In genomic region chr1:66532798-66533783, GRCh38 we compare ENCODE assay signal across 8 cellular contexts. TPM values are rescaled to one million over a fixed set of nuclear protein-coding genes. Genes with fewer than 3 reads are reported as not detected.
DNase-seq lines count a peak whose midpoint lies in the region; ATAC-seq and TF ChIP-seq lines count a peak whose summit lies in the region.

No MANE protein-coding gene starts in this region.

- WGBS in ectodermal cell, 2 experiments: 7% methylated on average over 48 to 50 of the region's 50 CpGs
- 5% methylated on average over 46 to 47 of the region's 50 CpGs for WGBS in lower leg skin, 2 donors

- H3K9ac ChIP-seq in subcutaneous abdominal adipose tissue (ENCODE audit: low read length in 5 of 5): peak overlapping the region in 3 of 5 donors; percentile 13 to 38 (median 22)

- peak overlapping the region in 3 of 4 donors; percentile 17 to 79 (median 18) for H3K27ac ChIP-seq in Peyer's patch
- H3K27ac ChIP-seq in ectodermal cell (ENCODE audit: insufficient read depth, low read depth, low read length, poor library complexity, severe bottlenecking): no peak overlapping the region
- H3K27ac ChIP-seq in subcutaneous abdominal adipose tissue (ENCODE audit: low read depth, low read length): peak overlapping the region; percentile 20

- no peaks in the 10 kb centered on the region for H3K27me3 ChIP-seq in Peyer's patch
- peaks cover 29% of the 10 kb centered on the region for H3K27me3 ChIP-seq in ectodermal cell (ENCODE audit: control insufficient read depth, insufficient read depth, low read length, poor library complexity, severe bottlenecking)
- peaks cover 5 to 15% (median 10%) of the 10 kb centered on the region in 5 donors for H3K27me3 ChIP-seq in subcutaneous abdominal adipose tissue (ENCODE audit: control insufficient read depth in 5 of 5, insufficient read depth in 4 of 5, low read length in 5 of 5)

- peak; percentile 69 for DNase-seq in GM04503 (ENCODE audit: low read depth)
- no peak for DNase-seq in Peyer's patch
- DNase-seq in lower leg skin (ENCODE audit: low spot score in 2 of 2): peak in 1 of 2 donors; percentile 86
- no peak for DNase-seq in LoVo (ENCODE audit: low spot score)
- no peak for DNase-seq in ecto neural progenitor cell (ENCODE audit: low spot score)

- H3K36me3 ChIP-seq in Peyer's patch: no peaks in the 10 kb centered on the region
- H3K36me3 ChIP-seq in ectodermal cell (ENCODE audit: control insufficient read depth, insufficient read depth, low read length): no peaks in the 10 kb centered on the region
- no peaks in the 10 kb centered on the region for H3K36me3 ChIP-seq in subcutaneous abdominal adipose tissue (ENCODE audit: control insufficient read depth in 5 of 5, insufficient read depth in 5 of 5, low read length in 5 of 5)

- intact Hi-C loops in lower leg skin (cut with DNase I; ENCODE audit: low total_unique reads): no loop called here

- no peak for TF ChIP-seq POLR2A in Peyer's patch (IDR thresholded peaks at IDR 0.05)
- TF ChIP-seq POLR2A in lower leg skin (IDR thresholded peaks at IDR 0.05): no peak

- H3K4me1 ChIP-seq in Peyer's patch (peaks cover 0 to 10% (median 0%) of the 10 kb centered on the region in 4 donors), ectodermal cell (ENCODE audit: control insufficient read depth, insufficient read depth, low read length) (no peaks in the 10 kb centered on the region), subcutaneous abdominal adipose tissue (ENCODE audit: control insufficient read depth in 5 of 5, insufficient read depth in 5 of 5, low read length in 5 of 5) (peaks cover 0 to 17% (median 16%) of the 10 kb centered on the region in 5 donors)

- TF ChIP-seq CTCF in Peyer's patch (IDR thresholded peaks at IDR 0.05) (no peak), lower leg skin (IDR thresholded peaks at IDR 0.05) (no peak)

- ATAC-seq in GM19452 (IDR thresholded peaks at IDR 0.05; ENCODE audit: unreplicated experiment): no peak

- H3K4me3 ChIP-seq in Peyer's patch (peak overlapping the region; percentile 17 to 48 (median 26)), ectodermal cell (ENCODE audit: insufficient read depth, low read depth, low read length) (peak overlapping the region; percentile 51), lower leg skin (ENCODE audit: low read depth, poor library complexity, severe bottlenecking) (peak overlapping the region; percentile 29), subcutaneous abdominal adipose tissue (ENCODE audit: low read depth in 1 of 5, low read length in 5 of 5) (peak overlapping the region; percentile 35 to 66 (median 60))

- H3K9me3 ChIP-seq in Peyer's patch (no peaks in the 10 kb centered on the region), ectodermal cell (ENCODE audit: control insufficient read depth, low read length) (no peaks in the 10 kb centered on the region), subcutaneous abdominal adipose tissue (ENCODE audit: control insufficient read depth in 5 of 5, low read length in 5 of 5) (no peaks in the 10 kb centered on the region)

RNA-seq across cellular contexts. Expression of gene SGIP1, which starts 0.9 kb away (rescaled TPM):
- total RNA-seq in Peyer's patch (10 to 100 TPM in 1 of 4 donors, 1 to 10 TPM in 2, under 1 TPM in 1; 0.47 to 14.9 (median 5.8) TPM), lower leg skin (1 to 10 TPM in 2 of 4 donors, under 1 TPM in 2; 0.39 to 7.0 (median 2.4) TPM)
- polyA plus RNA-seq in ectodermal cell (2013, experiment 1 of 4): 2.2 TPM
- polyA plus RNA-seq in ectodermal cell (2013, experiment 2 of 4): 3.2 TPM
- 2.3 TPM for polyA plus RNA-seq in ectodermal cell (2013, experiment 3 of 4)
- 2.1 TPM for polyA plus RNA-seq in ectodermal cell (2013, experiment 4 of 4)
